Comparison of ENCODE assay signal across 10 cellular contexts in the genomic region with DNA sequence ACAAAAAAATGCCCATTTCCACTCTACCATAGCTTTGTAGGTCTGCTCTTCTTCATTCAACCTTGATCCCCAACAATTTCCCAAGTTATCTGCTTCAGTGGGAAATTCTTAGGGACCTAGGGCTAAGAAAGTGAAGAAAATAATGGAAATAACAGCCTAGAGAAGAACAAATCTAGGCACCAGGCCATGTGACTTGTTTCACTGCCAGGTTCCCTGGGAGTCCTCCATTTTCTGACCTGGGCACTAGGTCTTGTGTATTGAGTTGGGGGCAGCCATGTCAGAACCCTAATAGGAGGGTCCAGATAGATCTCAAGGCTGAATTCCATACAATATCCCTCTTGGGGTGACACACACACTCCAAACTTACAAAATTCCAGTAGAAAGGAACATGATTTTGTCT.
DNase-seq lines count a peak whose midpoint lies in the region; ATAC-seq, FAIRE-seq and TF ChIP-seq lines count a peak whose summit lies in the region.
"Had no signal": no experiment of that assay in that cellular context is flagged by ENCODE, and none has a peak within 500 bp of the region (broad histone marks: within the 10 kb centered on the region; RNA-seq: fewer than 3 reads in every experiment).

No MANE protein-coding gene starts in this region.

- ATAC-seq in HG03469 (IDR thresholded peaks at IDR 0.05; ENCODE audit: unreplicated experiment) = no peak
- ATAC-seq in Right ventricle myocardium superior (ENCODE audit: poor library complexity) = no peak

- FAIRE-seq in RCC 7860 (lab: Jason Lieb, UNC) = no peak
- FAIRE-seq: TTC549 had no signal

- TF ChIP-seq POLR2A in erythroblast (IDR thresholded peaks at IDR 0.05; ENCODE audit: low read length) = no peak

- intact Hi-C loops in Right ventricle myocardium superior (cut with DNase I) = no loop called here

- DNase-seq in AML-193 (lab: John Stamatoyannopoulos, UW) = peak; percentile 2 to 7
- peak; percentile 0 for DNase-seq in COR-L47 (lab: John Stamatoyannopoulos, UW)
- peak; percentile 40 for DNase-seq in OCI-M1 (lab: John Stamatoyannopoulos, UW)
- peak; percentile 21 to 53 for DNase-seq in erythroblast (lab: John Stamatoyannopoulos, UW)
- DNase-seq in mesenteric fat pad (ENCODE audit: low spot score) = no peak
- DNase-seq in Right ventricle myocardium superior = no peak
- DNase-seq in RCC 7860 (ENCODE audit: low spot score) = no peak
- DNase-seq: NCI-H510A had no signal

Comparison
In these comparisons a context has a peak if more than half of its experiments do, and no peak if none do; other contexts are left out.
1. DNase-seq: peak in AML-193 (2 of 2), COR-L47 (single experiment), OCI-M1 (single experiment) and erythroblast (2 of 2); none in mesenteric fat pad (single experiment), Right ventricle myocardium superior (single experiment) and RCC 7860 (single experiment).